ENCODE assay signal across 1 cellular context in the genomic region with DNA sequence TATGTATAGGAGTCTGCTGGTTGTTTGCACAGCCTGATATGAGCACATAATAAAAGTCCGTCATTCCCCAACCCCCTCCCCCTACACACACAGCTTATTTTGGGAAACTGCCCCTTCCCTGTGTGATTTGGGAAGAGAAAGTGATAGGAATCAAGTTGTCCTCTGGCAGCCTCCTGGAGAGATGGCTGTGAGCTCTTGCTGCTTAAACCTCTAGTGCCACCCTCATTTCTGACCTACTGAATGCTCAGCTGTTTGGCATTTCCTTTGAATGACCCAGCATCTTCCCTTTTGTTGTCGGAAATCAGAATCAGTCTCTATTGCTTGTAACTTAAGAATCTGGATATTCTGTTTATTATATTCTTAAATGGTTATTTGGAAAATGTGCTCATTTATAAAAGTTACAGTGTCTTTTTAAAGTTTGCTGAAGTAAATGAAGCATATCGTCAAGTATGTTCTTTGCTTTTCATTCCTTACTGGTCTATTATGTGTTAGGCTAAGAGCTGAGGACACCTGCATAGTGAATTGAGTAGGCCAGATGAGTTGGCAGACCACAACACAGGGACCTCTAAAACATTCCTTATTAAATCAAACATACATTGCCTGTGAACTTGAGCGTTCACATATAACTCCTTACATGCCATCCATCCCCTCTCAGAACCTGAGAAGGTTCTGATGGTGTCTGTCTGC.
TF ChIP-seq lines count a peak whose summit lies in the region.

No MANE protein-coding gene starts in this region.

TF ChIP-seq in IMR-90, 13 proteins besides CTCF, POLR2A, EP300 and RAD21:
- TF ChIP-seq NFE2L2 (IDR thresholded peaks at IDR 0.05; ENCODE audit: low read depth, low read length) = peak; percentile 70; the same call in 1 of the 2 replicates
- no peak for TF ChIP-seq RFX5 (IDR thresholded peaks at IDR 0.05; ENCODE audit: low read depth, low read length)
